ENCODE assay signal across 8 cellular contexts in the genomic region with DNA sequence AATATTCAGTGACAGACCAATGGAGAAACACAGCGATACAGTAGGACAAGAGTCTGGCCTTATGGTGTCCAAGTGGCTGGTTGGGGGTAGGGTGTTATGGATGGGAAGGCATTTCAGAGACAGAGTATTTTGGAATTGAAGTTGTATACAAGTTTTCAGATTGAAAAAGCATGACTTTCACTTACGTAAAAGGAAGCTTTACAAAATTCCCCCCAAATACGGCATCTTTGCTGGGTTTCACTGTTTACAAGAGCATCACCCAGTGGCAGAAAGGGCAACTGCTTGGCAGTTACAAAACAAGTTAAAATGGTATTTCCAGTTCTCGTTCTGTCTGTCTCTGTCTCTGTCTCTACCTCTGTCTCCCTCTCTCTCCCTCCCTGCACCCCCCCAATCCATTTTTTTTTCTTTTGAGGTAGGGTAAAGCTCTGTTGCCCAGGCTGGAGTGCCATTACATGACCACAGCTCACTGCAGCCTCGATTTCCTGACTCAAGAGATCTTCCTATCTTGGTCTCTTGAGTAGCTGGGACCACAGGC.
A peak's percentile ranks its signal among the peaks of the same experiment; 100 is the strongest.
DNase-seq lines count a peak whose midpoint lies in the region; ATAC-seq and TF ChIP-seq lines count a peak whose summit lies in the region.

No MANE protein-coding gene starts in this region.

- H3K36me3 Mint-ChIP-seq in activated T-helper 2 cell treated with anti-CD3 and anti-CD28 coated beads, Interferon-gamma antibody, Interleukin-2, Interleukin-4, amounts not matched to agents 10 μg/mL and 5 μg/mL and 100 μg/mL, durations not matched to agents 14 hours and 24 hours and 36 hours (ENCODE audit: low read depth), result peaks cover 33% of the 10 kb centered on the region

- no peaks in the 10 kb centered on the region for H3K27me3 ChIP-seq in H7 (ENCODE audit: control insufficient read depth, insufficient read depth, low read length)
- peaks cover 0 to 6% of the 10 kb centered on the region in 2 donors for H3K27me3 ChIP-seq in left lung

- H3K27ac ChIP-seq in left lung, result no peak overlapping the region

- H3K4me1 Mint-ChIP-seq in activated T-helper 2 cell treated with anti-CD3 and anti-CD28 coated beads, Interferon-gamma antibody, Interleukin-2, Interleukin-4, amounts not matched to agents 10 μg/mL and 5 μg/mL and 100 μg/mL, durations not matched to agents 14 hours and 24 hours and 36 hours (ENCODE audit: low read depth), result peaks cover 68% of the 10 kb centered on the region

- peak; percentile 31 to 43 for TF ChIP-seq CTCF in left lung (IDR thresholded peaks at IDR 0.05)

- H3K36me3 ChIP-seq in H7 (replicated peaks; ENCODE audit: control insufficient read depth, insufficient read depth, low read length), result no peaks in the 10 kb centered on the region
- no peaks in the 10 kb centered on the region for H3K36me3 ChIP-seq in left lung

- peak; percentile 15 for DNase-seq in stimulated activated CD4-positive, alpha-beta T cell treated with anti-CD3 and anti-CD28 coated beads, Interleukin-4, amount 100 ng/mL, for 24 hours
- no peak for DNase-seq in stimulated activated CD4-positive, alpha-beta T cell treated with anti-CD3 and anti-CD28 coated beads, Interleukin-12 subunit alpha, Interleukin-12 subunit beta, amount 100 ng/mL, for 4 hours
- DNase-seq in H7 (peak; percentile 58), M059J (ENCODE audit: low read depth) (peak; percentile 12), left lung (no peak), NCI-H1048 (lab: John Stamatoyannopoulos, UW) (no peak), middle frontal gyrus (ENCODE audit: extremely low spot score, low spot score) (no peak)
- no peak for DNase-seq in activated T-helper 2 cell treated with anti-CD3 and anti-CD28 coated beads, Interferon-gamma antibody, Interleukin-2, Interleukin-4, amounts not matched to agents 10 μg/mL and 5 μg/mL and 100 μg/mL, durations not matched to agents 14 hours and 24 hours and 36 hours (ENCODE audit: low spot score)

- H3K27me3 Mint-ChIP-seq in activated T-helper 2 cell treated with anti-CD3 and anti-CD28 coated beads, Interferon-gamma antibody, Interleukin-2, Interleukin-4, amounts not matched to agents 10 μg/mL and 5 μg/mL and 100 μg/mL, durations not matched to agents 14 hours and 24 hours and 36 hours (ENCODE audit: low read depth), result no peaks in the 10 kb centered on the region

- intact Hi-C loops in activated T-helper 2 cell treated with anti-CD3 and anti-CD28 coated beads, Interferon-gamma antibody, Interleukin-2, Interleukin-4, amounts not matched to agents 10 μg/mL and 5 μg/mL and 100 μg/mL, durations not matched to agents 14 hours and 24 hours and 36 hours (cut with micrococcal nuclease), result loop anchor here (1.0 to 10.0 kb wide), 9 partner anchors 11 to 477 kb away; partner anchors contain the start of genes ABITRAM, ELP1 and EPB41L4B
- intact Hi-C loops in left lung (cut with DNase I), result no loop called here

- H3K27ac Mint-ChIP-seq in activated T-helper 2 cell treated with anti-CD3 and anti-CD28 coated beads, Interferon-gamma antibody, Interleukin-2, Interleukin-4, amounts not matched to agents 10 μg/mL and 5 μg/mL and 100 μg/mL, durations not matched to agents 14 hours and 24 hours and 36 hours, result peak overlapping the region; percentile 97

- H3K4me3 Mint-ChIP-seq in activated T-helper 2 cell treated with anti-CD3 and anti-CD28 coated beads, Interferon-gamma antibody, Interleukin-2, Interleukin-4, amounts not matched to agents 10 μg/mL and 5 μg/mL and 100 μg/mL, durations not matched to agents 14 hours and 24 hours and 36 hours (ENCODE audit: low read depth), result peak overlapping the region; percentile 82

- no peak overlapping the region for H3K4me3 ChIP-seq in H7 (ENCODE audit: insufficient read depth, low read depth, low read length)
- no peak overlapping the region for H3K4me3 ChIP-seq in left lung

- no peaks in the 10 kb centered on the region for H3K9me3 ChIP-seq in left lung

- peak; percentile 20 for ATAC-seq in left lung

- no peaks in the 10 kb centered on the region for H3K4me1 ChIP-seq in left lung

- no peaks in the 10 kb centered on the region for H3K9me3 Mint-ChIP-seq in activated T-helper 2 cell treated with anti-CD3 and anti-CD28 coated beads, Interferon-gamma antibody, Interleukin-2, Interleukin-4, amounts not matched to agents 10 μg/mL and 5 μg/mL and 100 μg/mL, durations not matched to agents 14 hours and 24 hours and 36 hours

Comparison
In these comparisons a context has a peak if more than half of its experiments do, and no peak if none do; other contexts are left out.
1. DNase-seq: peak in stimulated activated CD4-positive, alpha-beta T cell treated with anti-CD3 and anti-CD28 coated beads, Interleukin-4, amount 100 ng/mL, for 24 hours (single experiment), H7 (single experiment) and M059J (single experiment); none in stimulated activated CD4-positive, alpha-beta T cell treated with anti-CD3 and anti-CD28 coated beads, Interleukin-12 subunit alpha, Interleukin-12 subunit beta, amount 100 ng/mL, for 4 hours (single experiment), activated T-helper 2 cell treated with anti-CD3 and anti-CD28 coated beads, Interferon-gamma antibody, Interleukin-2, Interleukin-4, amounts not matched to agents 10 μg/mL and 5 μg/mL and 100 μg/mL, durations not matched to agents 14 hours and 24 hours and 36 hours (single experiment), left lung (0 of 2), NCI-H1048 (single experiment) and middle frontal gyrus (single experiment).